In the genomic region with DNA sequence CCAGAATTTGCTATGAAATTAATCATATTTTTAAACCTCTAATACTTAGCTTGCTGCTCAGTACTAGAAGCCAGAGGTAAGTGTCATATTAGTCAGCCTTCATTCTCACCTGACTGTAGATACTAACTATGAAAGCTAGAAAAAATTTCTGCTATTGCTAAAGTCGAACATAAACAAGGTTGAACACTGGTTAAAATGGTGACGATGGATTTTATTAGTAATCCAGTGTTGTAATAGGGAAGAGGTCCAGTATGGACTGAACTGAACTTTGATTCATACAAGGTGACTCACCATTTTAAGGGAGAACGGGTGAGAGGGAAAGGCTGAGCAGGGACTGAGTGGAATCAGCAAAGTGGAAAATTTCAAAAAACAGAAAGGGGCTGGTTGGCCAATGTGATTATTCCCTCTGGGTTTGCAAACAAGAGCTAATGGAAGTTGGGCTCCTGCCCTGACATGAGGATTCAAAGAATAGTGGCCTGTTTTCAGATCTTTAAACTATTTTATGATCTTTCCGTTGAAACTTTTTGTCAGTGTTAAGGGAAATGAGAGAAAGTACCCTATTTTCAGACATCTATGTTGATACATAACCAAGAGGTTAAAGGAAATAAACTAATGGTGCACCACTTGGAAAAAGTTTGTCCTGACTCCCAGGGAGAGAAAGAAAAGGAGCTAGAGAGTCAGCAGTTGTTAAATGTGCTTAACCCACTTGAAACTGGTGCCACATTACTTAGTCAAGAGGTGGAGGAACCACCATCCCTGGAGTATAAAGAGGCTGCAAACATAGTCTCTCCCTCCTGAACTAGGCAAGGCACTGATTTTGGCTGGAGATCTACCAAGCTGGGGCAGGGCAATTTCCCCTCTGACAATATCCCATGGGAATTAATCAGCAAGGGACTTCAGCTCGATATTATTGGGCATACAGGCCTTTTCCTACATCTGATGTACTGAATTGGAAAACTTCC, we compare ENCODE assay signal across 1 cellular context.
TF ChIP-seq lines count a peak whose summit lies in the region.

No MANE protein-coding gene starts in this region.

TF ChIP-seq in HepG2, 621 proteins besides CTCF, POLR2A, EP300 and RAD21 (continued from another document and continues in another):
- TF ChIP-seq, protein P1, sequence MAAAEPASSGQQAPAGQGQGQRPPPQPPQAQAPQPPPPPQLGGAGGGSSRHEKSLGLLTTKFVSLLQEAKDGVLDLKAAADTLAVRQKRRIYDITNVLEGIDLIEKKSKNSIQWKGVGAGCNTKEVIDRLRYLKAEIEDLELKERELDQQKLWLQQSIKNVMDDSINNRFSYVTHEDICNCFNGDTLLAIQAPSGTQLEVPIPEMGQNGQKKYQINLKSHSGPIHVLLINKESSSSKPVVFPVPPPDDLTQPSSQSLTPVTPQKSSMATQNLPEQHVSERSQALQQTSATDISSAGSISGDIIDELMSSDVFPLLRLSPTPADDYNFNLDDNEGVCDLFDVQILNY (CRISPR knock-in tag; conservative IDR thresholded peaks at IDR 0.05): no peak
- TF ChIP-seq CREM (IDR thresholded peaks at IDR 0.05) (peak; percentile 82), CREM (CRISPR knock-in tag; IDR thresholded peaks at IDR 0.05) (no peak), TRIM24 (CRISPR knock-in tag; IDR thresholded peaks at IDR 0.05) (0 out of 2 replicates have a peak, but pooled peaks have one; percentile 42), ZNF263 (CRISPR knock-in tag; IDR thresholded peaks at IDR 0.05) (no peak), ELF3 (CRISPR knock-in tag; IDR thresholded peaks at IDR 0.05) (peak; percentile 79), TBP (CRISPR knock-in tag; IDR thresholded peaks at IDR 0.05) (no peak), ZNF772 (CRISPR knock-in tag; IDR thresholded peaks at IDR 0.05) (0 out of 2 replicates have a peak, but pooled peaks have one; percentile 36), ZNF652 (CRISPR knock-in tag; IDR thresholded peaks at IDR 0.05; ENCODE audit: borderline replicate concordance, low read depth) (peak; percentile 32; the same call in 1 of the 2 replicates), ISL2 (CRISPR knock-in tag; IDR thresholded peaks at IDR 0.05) (peak; percentile 92), NFKBIZ (CRISPR knock-in tag; IDR thresholded peaks at IDR 0.05) (peak; percentile 45; the same call in 1 of the 2 replicates), CBFB (CRISPR knock-in tag; IDR thresholded peaks at IDR 0.05) (peak; percentile 50; the same call in 1 of the 2 replicates), RCOR2 (CRISPR knock-in tag; IDR thresholded peaks at IDR 0.05) (peak; percentile 63), NFYC (CRISPR knock-in tag; IDR thresholded peaks at IDR 0.05) (0 out of 2 replicates have a peak, but pooled peaks have one; percentile 28), NFE2L2 (IDR thresholded peaks at IDR 0.05; ENCODE audit: low read length) (peak; percentile 79; the same call in 1 of the 2 replicates), ERF (CRISPR knock-in tag; IDR thresholded peaks at IDR 0.05) (peak; percentile 22), ELF1 (CRISPR knock-in tag; IDR thresholded peaks at IDR 0.05) (peak; percentile 40; the same call in 1 of the 2 replicates), FOSL1 (CRISPR knock-in tag; IDR thresholded peaks at IDR 0.05; ENCODE audit: borderline replicate concordance) (peak; percentile 94), ZNF124 (CRISPR knock-in tag; IDR thresholded peaks at IDR 0.05) (peak; percentile 20), JUNB (CRISPR knock-in tag; IDR thresholded peaks at IDR 0.05; ENCODE audit: borderline replicate concordance) (peak; percentile 93; the same call in 1 of the 2 replicates), NR2F6 (IDR thresholded peaks at IDR 0.05) (peak; percentile 37; the same call in 1 of the 2 replicates), NR2F6 (CRISPR knock-in tag; IDR thresholded peaks at IDR 0.05) (peak; percentile 58), HOXA5 (CRISPR knock-in tag; IDR thresholded peaks at IDR 0.05) (peak; percentile 33; the same call in 1 of the 2 replicates), ZSCAN31 (CRISPR knock-in tag; IDR thresholded peaks at IDR 0.05; ENCODE audit: low read depth) (0 out of 2 replicates have a peak, but pooled peaks have one; percentile 41)
- TF ChIP-seq, protein P2, sequence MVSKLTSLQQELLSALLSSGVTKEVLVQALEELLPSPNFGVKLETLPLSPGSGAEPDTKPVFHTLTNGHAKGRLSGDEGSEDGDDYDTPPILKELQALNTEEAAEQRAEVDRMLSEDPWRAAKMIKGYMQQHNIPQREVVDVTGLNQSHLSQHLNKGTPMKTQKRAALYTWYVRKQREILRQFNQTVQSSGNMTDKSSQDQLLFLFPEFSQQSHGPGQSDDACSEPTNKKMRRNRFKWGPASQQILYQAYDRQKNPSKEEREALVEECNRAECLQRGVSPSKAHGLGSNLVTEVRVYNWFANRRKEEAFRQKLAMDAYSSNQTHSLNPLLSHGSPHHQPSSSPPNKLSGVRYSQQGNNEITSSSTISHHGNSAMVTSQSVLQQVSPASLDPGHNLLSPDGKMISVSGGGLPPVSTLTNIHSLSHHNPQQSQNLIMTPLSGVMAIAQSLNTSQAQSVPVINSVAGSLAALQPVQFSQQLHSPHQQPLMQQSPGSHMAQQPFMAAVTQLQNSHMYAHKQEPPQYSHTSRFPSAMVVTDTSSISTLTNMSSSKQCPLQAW (CRISPR knock-in tag; IDR thresholded peaks at IDR 0.05): peak; percentile 42; the same call in 1 of the 2 replicates
- TF ChIP-seq, protein P3, sequence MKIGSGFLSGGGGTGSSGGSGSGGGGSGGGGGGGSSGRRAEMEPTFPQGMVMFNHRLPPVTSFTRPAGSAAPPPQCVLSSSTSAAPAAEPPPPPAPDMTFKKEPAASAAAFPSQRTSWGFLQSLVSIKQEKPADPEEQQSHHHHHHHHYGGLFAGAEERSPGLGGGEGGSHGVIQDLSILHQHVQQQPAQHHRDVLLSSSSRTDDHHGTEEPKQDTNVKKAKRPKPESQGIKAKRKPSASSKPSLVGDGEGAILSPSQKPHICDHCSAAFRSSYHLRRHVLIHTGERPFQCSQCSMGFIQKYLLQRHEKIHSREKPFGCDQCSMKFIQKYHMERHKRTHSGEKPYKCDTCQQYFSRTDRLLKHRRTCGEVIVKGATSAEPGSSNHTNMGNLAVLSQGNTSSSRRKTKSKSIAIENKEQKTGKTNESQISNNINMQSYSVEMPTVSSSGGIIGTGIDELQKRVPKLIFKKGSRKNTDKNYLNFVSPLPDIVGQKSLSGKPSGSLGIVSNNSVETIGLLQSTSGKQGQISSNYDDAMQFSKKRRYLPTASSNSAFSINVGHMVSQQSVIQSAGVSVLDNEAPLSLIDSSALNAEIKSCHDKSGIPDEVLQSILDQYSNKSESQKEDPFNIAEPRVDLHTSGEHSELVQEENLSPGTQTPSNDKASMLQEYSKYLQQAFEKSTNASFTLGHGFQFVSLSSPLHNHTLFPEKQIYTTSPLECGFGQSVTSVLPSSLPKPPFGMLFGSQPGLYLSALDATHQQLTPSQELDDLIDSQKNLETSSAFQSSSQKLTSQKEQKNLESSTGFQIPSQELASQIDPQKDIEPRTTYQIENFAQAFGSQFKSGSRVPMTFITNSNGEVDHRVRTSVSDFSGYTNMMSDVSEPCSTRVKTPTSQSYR (CRISPR knock-in tag; IDR thresholded peaks at IDR 0.05; ENCODE audit: borderline replicate concordance): no peak
- TF ChIP-seq, protein P4, sequence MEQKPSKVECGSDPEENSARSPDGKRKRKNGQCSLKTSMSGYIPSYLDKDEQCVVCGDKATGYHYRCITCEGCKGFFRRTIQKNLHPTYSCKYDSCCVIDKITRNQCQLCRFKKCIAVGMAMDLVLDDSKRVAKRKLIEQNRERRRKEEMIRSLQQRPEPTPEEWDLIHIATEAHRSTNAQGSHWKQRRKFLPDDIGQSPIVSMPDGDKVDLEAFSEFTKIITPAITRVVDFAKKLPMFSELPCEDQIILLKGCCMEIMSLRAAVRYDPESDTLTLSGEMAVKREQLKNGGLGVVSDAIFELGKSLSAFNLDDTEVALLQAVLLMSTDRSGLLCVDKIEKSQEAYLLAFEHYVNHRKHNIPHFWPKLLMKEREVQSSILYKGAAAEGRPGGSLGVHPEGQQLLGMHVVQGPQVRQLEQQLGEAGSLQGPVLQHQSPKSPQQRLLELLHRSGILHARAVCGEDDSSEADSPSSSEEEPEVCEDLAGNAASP (CRISPR knock-in tag; IDR thresholded peaks at IDR 0.05; ENCODE audit: borderline replicate concordance): peak; percentile 88
- TF ChIP-seq, protein P5, sequence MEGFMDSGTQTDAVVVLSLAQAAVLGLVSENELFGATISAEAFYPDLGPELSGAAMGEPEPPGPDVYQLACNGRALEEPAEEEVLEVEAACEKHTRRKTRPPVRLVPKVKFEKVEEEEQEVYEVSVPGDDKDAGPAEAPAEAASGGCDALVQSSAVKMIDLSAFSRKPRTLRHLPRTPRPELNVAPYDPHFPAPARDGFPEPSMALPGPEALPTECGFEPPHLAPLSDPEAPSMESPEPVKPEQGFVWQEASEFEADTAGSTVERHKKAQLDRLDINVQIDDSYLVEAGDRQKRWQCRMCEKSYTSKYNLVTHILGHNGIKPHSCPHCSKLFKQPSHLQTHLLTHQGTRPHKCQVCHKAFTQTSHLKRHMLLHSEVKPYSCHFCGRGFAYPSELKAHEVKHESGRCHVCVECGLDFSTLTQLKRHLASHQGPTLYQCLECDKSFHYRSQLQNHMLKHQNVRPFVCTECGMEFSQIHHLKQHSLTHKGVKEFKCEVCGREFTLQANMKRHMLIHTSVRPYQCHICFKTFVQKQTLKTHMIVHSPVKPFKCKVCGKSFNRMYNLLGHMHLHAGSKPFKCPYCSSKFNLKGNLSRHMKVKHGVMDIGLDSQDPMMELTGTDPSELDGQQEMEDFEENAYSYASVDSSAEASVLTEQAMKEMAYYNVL (CRISPR knock-in tag; IDR thresholded peaks at IDR 0.05; ENCODE audit: borderline replicate concordance): peak; percentile 74; the same call in 1 of the 2 replicates
- TF ChIP-seq, protein P6, sequence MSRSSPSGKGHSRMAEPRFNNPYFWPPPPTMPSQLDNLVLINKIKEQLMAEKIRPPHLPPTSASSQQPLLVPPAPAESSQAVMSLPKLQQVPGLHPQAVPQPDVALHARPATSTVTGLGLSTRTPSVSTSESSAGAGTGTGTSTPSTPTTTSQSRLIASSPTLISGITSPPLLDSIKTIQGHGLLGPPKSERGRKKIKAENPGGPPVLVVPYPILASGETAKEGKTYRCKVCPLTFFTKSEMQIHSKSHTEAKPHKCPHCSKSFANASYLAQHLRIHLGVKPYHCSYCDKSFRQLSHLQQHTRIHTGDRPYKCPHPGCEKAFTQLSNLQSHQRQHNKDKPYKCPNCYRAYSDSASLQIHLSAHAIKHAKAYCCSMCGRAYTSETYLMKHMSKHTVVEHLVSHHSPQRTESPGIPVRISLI (CRISPR knock-in tag; IDR thresholded peaks at IDR 0.05; ENCODE audit: borderline replicate concordance): peak; percentile 77
- TF ChIP-seq, protein P7, sequence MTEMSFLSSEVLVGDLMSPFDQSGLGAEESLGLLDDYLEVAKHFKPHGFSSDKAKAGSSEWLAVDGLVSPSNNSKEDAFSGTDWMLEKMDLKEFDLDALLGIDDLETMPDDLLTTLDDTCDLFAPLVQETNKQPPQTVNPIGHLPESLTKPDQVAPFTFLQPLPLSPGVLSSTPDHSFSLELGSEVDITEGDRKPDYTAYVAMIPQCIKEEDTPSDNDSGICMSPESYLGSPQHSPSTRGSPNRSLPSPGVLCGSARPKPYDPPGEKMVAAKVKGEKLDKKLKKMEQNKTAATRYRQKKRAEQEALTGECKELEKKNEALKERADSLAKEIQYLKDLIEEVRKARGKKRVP (CRISPR knock-in tag; IDR thresholded peaks at IDR 0.05): peak in 1 of 2 experiments; percentile 70; a peak in 2 of 4 replicates
- TF ChIP-seq, protein P8, sequence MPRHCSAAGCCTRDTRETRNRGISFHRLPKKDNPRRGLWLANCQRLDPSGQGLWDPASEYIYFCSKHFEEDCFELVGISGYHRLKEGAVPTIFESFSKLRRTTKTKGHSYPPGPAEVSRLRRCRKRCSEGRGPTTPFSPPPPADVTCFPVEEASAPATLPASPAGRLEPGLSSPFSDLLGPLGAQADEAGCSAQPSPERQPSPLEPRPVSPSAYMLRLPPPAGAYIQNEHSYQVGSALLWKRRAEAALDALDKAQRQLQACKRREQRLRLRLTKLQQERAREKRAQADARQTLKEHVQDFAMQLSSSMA (CRISPR knock-in tag; IDR thresholded peaks at IDR 0.05): no peak
- TF ChIP-seq, protein P9, sequence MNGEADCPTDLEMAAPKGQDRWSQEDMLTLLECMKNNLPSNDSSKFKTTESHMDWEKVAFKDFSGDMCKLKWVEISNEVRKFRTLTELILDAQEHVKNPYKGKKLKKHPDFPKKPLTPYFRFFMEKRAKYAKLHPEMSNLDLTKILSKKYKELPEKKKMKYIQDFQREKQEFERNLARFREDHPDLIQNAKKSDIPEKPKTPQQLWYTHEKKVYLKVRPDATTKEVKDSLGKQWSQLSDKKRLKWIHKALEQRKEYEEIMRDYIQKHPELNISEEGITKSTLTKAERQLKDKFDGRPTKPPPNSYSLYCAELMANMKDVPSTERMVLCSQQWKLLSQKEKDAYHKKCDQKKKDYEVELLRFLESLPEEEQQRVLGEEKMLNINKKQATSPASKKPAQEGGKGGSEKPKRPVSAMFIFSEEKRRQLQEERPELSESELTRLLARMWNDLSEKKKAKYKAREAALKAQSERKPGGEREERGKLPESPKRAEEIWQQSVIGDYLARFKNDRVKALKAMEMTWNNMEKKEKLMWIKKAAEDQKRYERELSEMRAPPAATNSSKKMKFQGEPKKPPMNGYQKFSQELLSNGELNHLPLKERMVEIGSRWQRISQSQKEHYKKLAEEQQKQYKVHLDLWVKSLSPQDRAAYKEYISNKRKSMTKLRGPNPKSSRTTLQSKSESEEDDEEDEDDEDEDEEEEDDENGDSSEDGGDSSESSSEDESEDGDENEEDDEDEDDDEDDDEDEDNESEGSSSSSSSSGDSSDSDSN (CRISPR knock-in tag; IDR thresholded peaks at IDR 0.05): no peak
- TF ChIP-seq, protein P10, sequence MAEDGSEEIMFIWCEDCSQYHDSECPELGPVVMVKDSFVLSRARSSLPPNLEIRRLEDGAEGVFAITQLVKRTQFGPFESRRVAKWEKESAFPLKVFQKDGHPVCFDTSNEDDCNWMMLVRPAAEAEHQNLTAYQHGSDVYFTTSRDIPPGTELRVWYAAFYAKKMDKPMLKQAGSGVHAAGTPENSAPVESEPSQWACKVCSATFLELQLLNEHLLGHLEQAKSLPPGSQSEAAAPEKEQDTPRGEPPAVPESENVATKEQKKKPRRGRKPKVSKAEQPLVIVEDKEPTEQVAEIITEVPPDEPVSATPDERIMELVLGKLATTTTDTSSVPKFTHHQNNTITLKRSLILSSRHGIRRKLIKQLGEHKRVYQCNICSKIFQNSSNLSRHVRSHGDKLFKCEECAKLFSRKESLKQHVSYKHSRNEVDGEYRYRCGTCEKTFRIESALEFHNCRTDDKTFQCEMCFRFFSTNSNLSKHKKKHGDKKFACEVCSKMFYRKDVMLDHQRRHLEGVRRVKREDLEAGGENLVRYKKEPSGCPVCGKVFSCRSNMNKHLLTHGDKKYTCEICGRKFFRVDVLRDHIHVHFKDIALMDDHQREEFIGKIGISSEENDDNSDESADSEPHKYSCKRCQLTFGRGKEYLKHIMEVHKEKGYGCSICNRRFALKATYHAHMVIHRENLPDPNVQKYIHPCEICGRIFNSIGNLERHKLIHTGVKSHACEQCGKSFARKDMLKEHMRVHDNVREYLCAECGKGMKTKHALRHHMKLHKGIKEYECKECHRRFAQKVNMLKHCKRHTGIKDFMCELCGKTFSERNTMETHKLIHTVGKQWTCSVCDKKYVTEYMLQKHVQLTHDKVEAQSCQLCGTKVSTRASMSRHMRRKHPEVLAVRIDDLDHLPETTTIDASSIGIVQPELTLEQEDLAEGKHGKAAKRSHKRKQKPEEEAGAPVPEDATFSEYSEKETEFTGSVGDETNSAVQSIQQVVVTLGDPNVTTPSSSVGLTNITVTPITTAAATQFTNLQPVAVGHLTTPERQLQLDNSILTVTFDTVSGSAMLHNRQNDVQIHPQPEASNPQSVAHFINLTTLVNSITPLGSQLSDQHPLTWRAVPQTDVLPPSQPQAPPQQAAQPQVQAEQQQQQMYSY (CRISPR knock-in tag; IDR thresholded peaks at IDR 0.05): peak; percentile 57; the same call in 1 of the 2 replicates
